Comparison of ENCODE assay signal across 18 cellular contexts in the genomic region with DNA sequence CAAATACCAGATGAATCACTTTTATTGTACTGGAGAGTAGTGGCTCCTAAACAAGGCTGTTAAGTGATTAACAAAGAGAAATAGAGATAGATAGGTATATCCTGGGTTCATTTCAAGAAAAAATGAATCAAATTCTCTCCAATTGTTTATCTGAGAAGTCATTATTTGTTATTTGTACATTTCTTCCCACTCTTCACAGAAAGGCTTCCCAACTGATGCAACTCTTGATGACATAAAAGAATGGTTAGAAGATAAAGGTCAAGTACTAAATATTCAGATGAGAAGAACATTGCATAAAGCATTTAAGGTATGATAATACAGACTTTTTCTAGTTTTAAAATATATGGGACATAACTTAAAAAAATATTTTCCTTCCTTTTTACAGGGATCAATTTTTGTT. TPM values are rescaled to one million over a fixed set of nuclear protein-coding genes. Genes with fewer than 3 reads are reported as not detected.
A peak's percentile ranks its signal among the peaks of the same experiment; 100 is the strongest.
DNase-seq lines count a peak whose midpoint lies in the region; ATAC-seq, FAIRE-seq and TF ChIP-seq lines count a peak whose summit lies in the region.
"Had no signal": no experiment of that assay in that cellular context is flagged by ENCODE, and none has a peak within 500 bp of the region (broad histone marks: within the 10 kb centered on the region; RNA-seq: fewer than 3 reads in every experiment).

No MANE protein-coding gene starts in this region.

- peaks cover 86% of the 10 kb centered on the region for H3K36me3 Mint-ChIP-seq in activated T-helper 17 cell treated with anti-CD3 and anti-CD28 coated beads, Interleukin-2, amount 50 U/mL, for 72 hours (ENCODE audit: low read depth)
- H3K36me3 Mint-ChIP-seq in activated CD4-positive, alpha-beta memory T cell treated with anti-CD3 and anti-CD28 coated beads for 36 hours: peaks cover 49% of the 10 kb centered on the region

- H3K27ac Mint-ChIP-seq in activated T-helper 17 cell treated with anti-CD3 and anti-CD28 coated beads, Interleukin-2, amount 50 U/mL, for 72 hours: peak overlapping the region; percentile 63
- no peak overlapping the region for H3K27ac Mint-ChIP-seq in activated CD4-positive, alpha-beta memory T cell treated with anti-CD3 and anti-CD28 coated beads for 36 hours

- H3K27me3 Mint-ChIP-seq in activated T-helper 17 cell treated with anti-CD3 and anti-CD28 coated beads, Interleukin-2, amount 50 U/mL, for 72 hours: no peaks in the 10 kb centered on the region
- H3K27me3 Mint-ChIP-seq in activated CD4-positive, alpha-beta memory T cell treated with anti-CD3 and anti-CD28 coated beads for 36 hours: no peaks in the 10 kb centered on the region

- BruUV-seq in HepG2 (replicated peaks; lab: Mats Ljungman, UMichigan): no TSS peak

- peaks cover 27% of the 10 kb centered on the region for H3K79me2 ChIP-seq in HepG2 (ENCODE audit: insufficient read depth, low read length)

- no peak overlapping the region for H3K9ac ChIP-seq in HepG2 (ENCODE audit: insufficient read depth, low read depth, low read length)
- H3K9ac ChIP-seq in subcutaneous abdominal adipose tissue (ENCODE audit: low read length in 5 of 5): no peak overlapping the region

- FAIRE-seq in HepG2 (lab: Jason Lieb, UNC): no peak

- H3K9me3 ChIP-seq in HepG2 (ENCODE audit: low read length) (no peaks in the 10 kb centered on the region), right lobe of liver (no peaks in the 10 kb centered on the region), subcutaneous abdominal adipose tissue (ENCODE audit: control insufficient read depth in 5 of 5, low read length in 5 of 5) (no peaks in the 10 kb centered on the region), Peyer's patch (no peaks in the 10 kb centered on the region)

- CTCF ChIA-PET in HepG2 (lab: Yijun Ruan, JAX; ENCODE audit: low intra/inter-chr PET ratio, low total read pairs): no interaction called here
- CTCF ChIA-PET in activated CD4-positive, alpha-beta memory T cell treated with anti-CD3 and anti-CD28 coated beads for 36 hours (lab: Charles Lee): interaction anchor here (0.9 kb wide), 1 partner anchor 18 kb away, joined by 4 read pairs; a partner anchor contains a TSS

- H3K4me3 Mint-ChIP-seq in activated T-helper 17 cell treated with anti-CD3 and anti-CD28 coated beads, Interleukin-2, amount 50 U/mL, for 72 hours: no peak overlapping the region
- no peak overlapping the region for H3K4me3 Mint-ChIP-seq in activated CD4-positive, alpha-beta memory T cell treated with anti-CD3 and anti-CD28 coated beads for 36 hours

- no peak for TF ChIP-seq CTCF in HepG2 (CRISPR knock-in tag; IDR thresholded peaks at IDR 0.05)
- no peak for TF ChIP-seq CTCF in right lobe of liver (IDR thresholded peaks at IDR 0.05)
- TF ChIP-seq CTCF in fibroblast of villous mesenchyme (IDR thresholded peaks at IDR 0.05; ENCODE audit: insufficient read depth, low read depth, low read length): no peak
- TF ChIP-seq CTCF in Peyer's patch (IDR thresholded peaks at IDR 0.05): no peak
- no peak for TF ChIP-seq CTCF in GM10266 (IDR thresholded peaks at IDR 0.05; ENCODE audit: control insufficient read depth, insufficient read depth, low read depth, missing control alignments)

- H3K9me3 Mint-ChIP-seq in activated T-helper 17 cell treated with anti-CD3 and anti-CD28 coated beads, Interleukin-2, amount 50 U/mL, for 72 hours: no peaks in the 10 kb centered on the region
- H3K9me3 Mint-ChIP-seq in activated CD4-positive, alpha-beta memory T cell treated with anti-CD3 and anti-CD28 coated beads for 36 hours: no peaks in the 10 kb centered on the region

- peaks cover 25 to 78% of the 10 kb centered on the region in 2 experiments for H3K36me3 ChIP-seq in HepG2 (replicated peaks in 1 of 2; ENCODE audit: control insufficient read depth in 1 of 2, insufficient read depth in 2 of 2, low read length in 2 of 2)
- H3K36me3 ChIP-seq in right lobe of liver: peaks cover 4 to 74% (median 27%) of the 10 kb centered on the region in 4 donors
- H3K36me3 ChIP-seq in subcutaneous abdominal adipose tissue (ENCODE audit: control insufficient read depth in 5 of 5, insufficient read depth in 5 of 5, low read length in 5 of 5): peaks cover 25 to 59% (median 40%) of the 10 kb centered on the region in 5 donors
- H3K36me3 ChIP-seq in Peyer's patch: peaks cover 0 to 76% (median 5%) of the 10 kb centered on the region in 3 donors

- H3K27ac ChIP-seq in HepG2 (ENCODE audit: extremely low read length, insufficient read depth, low read length) (no peak overlapping the region), right lobe of liver (no peak overlapping the region), subcutaneous abdominal adipose tissue (ENCODE audit: low read depth, low read length) (peak overlapping the region; percentile 88), Peyer's patch (no peak overlapping the region)
- H3K27ac ChIP-seq: C4-2B had no signal

- peaks cover 24% of the 10 kb centered on the region for H3K4me1 ChIP-seq in HepG2 (ENCODE audit: insufficient read depth, low read length)
- H3K4me1 ChIP-seq in right lobe of liver: no peaks in the 10 kb centered on the region
- peaks cover 0 to 44% (median 20%) of the 10 kb centered on the region in 5 donors for H3K4me1 ChIP-seq in subcutaneous abdominal adipose tissue (ENCODE audit: control insufficient read depth in 5 of 5, insufficient read depth in 5 of 5, low read length in 5 of 5)
- H3K4me1 ChIP-seq in Peyer's patch: no peaks in the 10 kb centered on the region

- H3K4me3 ChIP-seq in HepG2 (replicated peaks in 1 of 3; ENCODE audit: insufficient read depth in 1 of 3, low read depth in 2 of 3, low read length in 3 of 3) (no peak overlapping the region), right lobe of liver (no peak overlapping the region), fibroblast of villous mesenchyme (ENCODE audit: low read depth, low read length) (no peak overlapping the region), subcutaneous abdominal adipose tissue (ENCODE audit: low read depth in 1 of 5, low read length in 5 of 5) (no peak overlapping the region), Peyer's patch (no peak overlapping the region)

- no peaks in the 10 kb centered on the region for H3K4me1 Mint-ChIP-seq in activated T-helper 17 cell treated with anti-CD3 and anti-CD28 coated beads, Interleukin-2, amount 50 U/mL, for 72 hours
- peaks cover 12% of the 10 kb centered on the region for H3K4me1 Mint-ChIP-seq in activated CD4-positive, alpha-beta memory T cell treated with anti-CD3 and anti-CD28 coated beads for 36 hours (ENCODE audit: low read depth)

- intact Hi-C loops in HepG2 (cut with micrococcal nuclease; ENCODE audit: unreplicated experiment) (no loop called here), right lobe of liver (cut with DNase I) (no loop called here)
- intact Hi-C loops in activated CD4-positive, alpha-beta memory T cell treated with anti-CD3 and anti-CD28 coated beads for 36 hours (cut with micrococcal nuclease): no loop called here

- POLR2A ChIA-PET in HepG2 (lab: Yijun Ruan, JAX): no interaction called here
- POLR2A ChIA-PET in activated CD4-positive, alpha-beta memory T cell treated with anti-CD3 and anti-CD28 coated beads for 36 hours (lab: Charles Lee): no interaction called here

- in situ Hi-C loops in HepG2 (cut with HindIII; ENCODE audit: extremely low pct_ligation_motif_present, low pct_unique_long_range_greater_than_20kb): no loop called here

- TF ChIP-seq EP300 in HepG2 (IDR thresholded peaks at IDR 0.05; ENCODE audit: low read depth in 2 of 2, low read length in 2 of 2): no peak
- no peak for TF ChIP-seq EP300 in HepG2 (CRISPR knock-in tag; IDR thresholded peaks at IDR 0.05; ENCODE audit: borderline replicate concordance)

- H3K4me2 ChIP-seq in HepG2 (ENCODE audit: low read depth, low read length): no peak overlapping the region

- TF ChIP-seq POLR2A in HepG2 (IDR thresholded peaks at IDR 0.05; ENCODE audit: insufficient read depth in 1 of 2, low read depth in 2 of 2, low read length in 2 of 2): no peak
- no peak for TF ChIP-seq POLR2A in right lobe of liver (IDR thresholded peaks at IDR 0.05)
- no peak for TF ChIP-seq POLR2A in Peyer's patch (IDR thresholded peaks at IDR 0.05)

- ATAC-seq in HepG2 (no peak), right lobe of liver (no peak)
- ATAC-seq in activated T-helper 17 cell treated with anti-CD3 and anti-CD28 coated beads, Interleukin-2, amount 50 U/mL, for 72 hours (replicated peaks): no peak

- TF ChIP-seq RAD21 in HepG2 (CRISPR knock-in tag; IDR thresholded peaks at IDR 0.05): no peak

- peaks cover 4% of the 10 kb centered on the region; the same call in 1 of the 2 replicates for H4K20me1 ChIP-seq in HepG2 (ENCODE audit: insufficient read depth, low read length)

- no peaks in the 10 kb centered on the region for H3K27me3 ChIP-seq in HepG2 (ENCODE audit: control insufficient read depth in 1 of 2, insufficient read depth in 2 of 2, low read length in 2 of 2)
- H3K27me3 ChIP-seq in right lobe of liver: no peaks in the 10 kb centered on the region
- H3K27me3 ChIP-seq in subcutaneous abdominal adipose tissue (ENCODE audit: control insufficient read depth in 5 of 5, insufficient read depth in 4 of 5, low read length in 5 of 5): no peaks in the 10 kb centered on the region
- H3K27me3 ChIP-seq in Peyer's patch: no peaks in the 10 kb centered on the region

- no peak overlapping the region for H2AFZ ChIP-seq in HepG2 (ENCODE audit: low read length)

- DNase-seq in HepG2 (ENCODE audit: low spot score) (no peak), right lobe of liver (no peak), fibroblast of villous mesenchyme (ENCODE audit: low read depth) (peak; percentile 54), Peyer's patch (no peak), GM10266 (ENCODE audit: extremely low spot score) (no peak)
- no peak for DNase-seq in activated CD4-positive, alpha-beta memory T cell treated with anti-CD3 and anti-CD28 coated beads for 36 hours
- DNase-seq: DMS153, EL, H7, Kasumi-1, MM.1S, NCI-H1092 treated with DMSO at 0.1 percent for 48 hours, NCI-H1694 treated with DMSO at 0.1 percent for 48 hours, NCI-H748 treated with DMSO at 0.1 percent for 48 hours, OCI-M1 had no signal

RNA-seq across cellular contexts. Expression of a gene that starts 7.9 kb away (rescaled TPM):
- total RNA-seq in HepG2 (2016; rRNA removed; fragmentation: Illumina TruSeq; extraction: Trizol): 208 and 344 TPM in 2 replicates
- total RNA-seq in HepG2 (2016; cell fraction: cytosol; rRNA removed; fragmentation: Illumina TruSeq; extraction: Trizol; ENCODE audit: low read depth): 22.0 and 26.1 TPM in 2 replicates
- 224 and 344 TPM in 2 replicates for total RNA-seq in HepG2 (2016; cell fraction: insoluble cytoplasmic fraction; rRNA removed; fragmentation: Illumina TruSeq; extraction: Trizol)
- 39.4 and 51.5 TPM in 2 replicates for total RNA-seq in HepG2 (2016; cell fraction: membrane; rRNA removed; fragmentation: Illumina TruSeq; extraction: Trizol)
- 156 and 161 TPM in 2 replicates for total RNA-seq in HepG2 (2016; cell fraction: nucleus; rRNA removed; fragmentation: Illumina TruSeq; extraction: Trizol)
- 77.0 and 109 TPM in 2 replicates for polyA plus RNA-seq in HepG2 (2011; rRNA removed)
- 38.7 and 50.8 TPM in 2 replicates for polyA plus RNA-seq in HepG2 (2011; cell fraction: cytosol; rRNA removed)
- polyA plus RNA-seq in HepG2 (2011; cell fraction: nucleus; rRNA removed): 66.2 and 105 TPM in 2 replicates
- polyA plus RNA-seq in HepG2 (2012): 157 and 209 TPM in 2 replicates
- polyA plus RNA-seq in HepG2 (2016; cell fraction: cytosol; fragmentation: Illumina TruSeq; extraction: Trizol; ENCODE audit: low read depth): 19.2 and 19.3 TPM in 2 replicates
- 441 and 470 TPM in 2 replicates for polyA plus RNA-seq in HepG2 (2016; cell fraction: insoluble cytoplasmic fraction; fragmentation: Illumina TruSeq; extraction: Trizol; ENCODE audit: low read depth)
- 30.3 and 34.1 TPM in 2 replicates for polyA plus RNA-seq in HepG2 (2016; cell fraction: membrane; fragmentation: Illumina TruSeq; extraction: Trizol; ENCODE audit: low read depth)
- polyA plus RNA-seq in HepG2 (2016; cell fraction: nucleus; fragmentation: Illumina TruSeq; extraction: Trizol; ENCODE audit: insufficient read depth, low read depth): 324 and 340 TPM in 2 replicates
- 7.8 and 10.0 TPM in 2 replicates for polyA minus RNA-seq in HepG2 (2011; rRNA and poly(A)+ RNA removed; ENCODE audit: low replicate concordance)
- 30.6 and 40.2 TPM in 2 replicates for polyA minus RNA-seq in HepG2 (2011; cell fraction: cytosol; rRNA and poly(A)+ RNA removed)
- 102 and 107 TPM in 2 replicates for polyA minus RNA-seq in HepG2 (2011; cell fraction: nucleus; rRNA and poly(A)+ RNA removed)
- 10 to 100 TPM; 16.5 to 41.3 (median 33.2) TPM for total RNA-seq in right lobe of liver
- 100 to 1,000 TPM in 1 of 2 donors, 10 to 100 TPM in 1; 39.5 to 112 TPM for total RNA-seq in activated T-helper 17 cell treated with anti-CD3 and anti-CD28 coated beads, Interleukin-2, amount 50 U/mL, for 72 hours
- total RNA-seq in fibroblast of villous mesenchyme: 91.5 and 125 TPM in 2 replicates
- 10 to 100 TPM; 26.3 to 81.7 (median 33.3) TPM for total RNA-seq in Peyer's patch
- total RNA-seq in activated CD4-positive, alpha-beta memory T cell treated with anti-CD3 and anti-CD28 coated beads for 36 hours: 100 to 1,000 TPM; 112 to 120 TPM

RNA-seq across cellular contexts. Expression of a gene that starts 18.1 kb away (rescaled TPM):
- total RNA-seq in HepG2 (2016; rRNA removed; fragmentation: Illumina TruSeq; extraction: Trizol): 95.1 and 129 TPM in 2 replicates
- 58.3 and 79.4 TPM in 2 replicates for total RNA-seq in HepG2 (2016; cell fraction: cytosol; rRNA removed; fragmentation: Illumina TruSeq; extraction: Trizol; ENCODE audit: low read depth)
- total RNA-seq in HepG2 (2016; cell fraction: insoluble cytoplasmic fraction; rRNA removed; fragmentation: Illumina TruSeq; extraction: Trizol): 88.5 and 134 TPM in 2 replicates
- total RNA-seq in HepG2 (2016; cell fraction: membrane; rRNA removed; fragmentation: Illumina TruSeq; extraction: Trizol): 60.2 and 79.2 TPM in 2 replicates
- 42.4 and 44.9 TPM in 2 replicates for total RNA-seq in HepG2 (2016; cell fraction: nucleus; rRNA removed; fragmentation: Illumina TruSeq; extraction: Trizol)
- polyA plus RNA-seq in HepG2 (2011; rRNA removed): 39.4 and 50.7 TPM in 2 replicates
- 31.7 and 48.5 TPM in 2 replicates for polyA plus RNA-seq in HepG2 (2011; cell fraction: cytosol; rRNA removed)
- 10.9 and 13.8 TPM in 2 replicates for polyA plus RNA-seq in HepG2 (2011; cell fraction: nucleus; rRNA removed)
- 75.0 and 115 TPM in 2 replicates for polyA plus RNA-seq in HepG2 (2012)
- polyA plus RNA-seq in HepG2 (2016; cell fraction: cytosol; fragmentation: Illumina TruSeq; extraction: Trizol; ENCODE audit: low read depth): 75.1 and 103 TPM in 2 replicates
- 159 and 167 TPM in 2 replicates for polyA plus RNA-seq in HepG2 (2016; cell fraction: insoluble cytoplasmic fraction; fragmentation: Illumina TruSeq; extraction: Trizol; ENCODE audit: low read depth)
- polyA plus RNA-seq in HepG2 (2016; cell fraction: membrane; fragmentation: Illumina TruSeq; extraction: Trizol; ENCODE audit: low read depth): 67.4 and 91.3 TPM in 2 replicates
- polyA plus RNA-seq in HepG2 (2016; cell fraction: nucleus; fragmentation: Illumina TruSeq; extraction: Trizol; ENCODE audit: insufficient read depth, low read depth): 77.1 and 79.7 TPM in 2 replicates
- polyA minus RNA-seq in HepG2 (2011; rRNA and poly(A)+ RNA removed; ENCODE audit: low replicate concordance): 6.9 and 9.0 TPM in 2 replicates
- polyA minus RNA-seq in HepG2 (2011; cell fraction: cytosol; rRNA and poly(A)+ RNA removed): 17.9 and 19.6 TPM in 2 replicates
- 19.9 and 21.2 TPM in 2 replicates for polyA minus RNA-seq in HepG2 (2011; cell fraction: nucleus; rRNA and poly(A)+ RNA removed)
- total RNA-seq in right lobe of liver: 10 to 100 TPM; 18.4 to 26.7 (median 20.7) TPM
- total RNA-seq in activated T-helper 17 cell treated with anti-CD3 and anti-CD28 coated beads, Interleukin-2, amount 50 U/mL, for 72 hours: 10 to 100 TPM; 54.4 to 78.7 TPM
- 51.8 and 61.8 TPM in 2 replicates for total RNA-seq in fibroblast of villous mesenchyme
- 10 to 100 TPM; 19.4 to 35.5 (median 20.8) TPM for total RNA-seq in Peyer's patch
- 100 to 1,000 TPM; 109 to 110 TPM for total RNA-seq in activated CD4-positive, alpha-beta memory T cell treated with anti-CD3 and anti-CD28 coated beads for 36 hours

RNA-seq across cellular contexts. Expression of a gene that starts 20.7 kb away (rescaled TPM):
- 28.0 and 31.6 TPM in 2 replicates for total RNA-seq in HepG2 (2016; rRNA removed; fragmentation: Illumina TruSeq; extraction: Trizol)
- 9.8 and 9.9 TPM in 2 replicates for total RNA-seq in HepG2 (2016; cell fraction: cytosol; rRNA removed; fragmentation: Illumina TruSeq; extraction: Trizol; ENCODE audit: low read depth)
- 28.5 TPM in 2 replicates for total RNA-seq in HepG2 (2016; cell fraction: insoluble cytoplasmic fraction; rRNA removed; fragmentation: Illumina TruSeq; extraction: Trizol)
- 9.7 and 13.2 TPM in 2 replicates for total RNA-seq in HepG2 (2016; cell fraction: membrane; rRNA removed; fragmentation: Illumina TruSeq; extraction: Trizol)
- total RNA-seq in HepG2 (2016; cell fraction: nucleus; rRNA removed; fragmentation: Illumina TruSeq; extraction: Trizol): 87.9 TPM in 2 replicates
- 12.7 and 15.1 TPM in 2 replicates for polyA plus RNA-seq in HepG2 (2011; rRNA removed)
- polyA plus RNA-seq in HepG2 (2011; cell fraction: cytosol; rRNA removed): 5.8 and 8.8 TPM in 2 replicates
- 11.8 and 14.4 TPM in 2 replicates for polyA plus RNA-seq in HepG2 (2011; cell fraction: nucleus; rRNA removed)
- 15.7 and 21.2 TPM in 2 replicates for polyA plus RNA-seq in HepG2 (2012)
- polyA plus RNA-seq in HepG2 (2016; cell fraction: cytosol; fragmentation: Illumina TruSeq; extraction: Trizol; ENCODE audit: low read depth): 0.95 and 1.1 TPM in 2 replicates
- 23.3 and 26.2 TPM in 2 replicates for polyA plus RNA-seq in HepG2 (2016; cell fraction: insoluble cytoplasmic fraction; fragmentation: Illumina TruSeq; extraction: Trizol; ENCODE audit: low read depth)
- polyA plus RNA-seq in HepG2 (2016; cell fraction: membrane; fragmentation: Illumina TruSeq; extraction: Trizol; ENCODE audit: low read depth): 2.1 and 2.9 TPM in 2 replicates
- 42.6 and 46.5 TPM in 2 replicates for polyA plus RNA-seq in HepG2 (2016; cell fraction: nucleus; fragmentation: Illumina TruSeq; extraction: Trizol; ENCODE audit: insufficient read depth, low read depth)
- polyA minus RNA-seq in HepG2 (2011; rRNA and poly(A)+ RNA removed; ENCODE audit: low replicate concordance): 15.2 and 23.6 TPM in 2 replicates
- polyA minus RNA-seq in HepG2 (2011; cell fraction: cytosol; rRNA and poly(A)+ RNA removed): 30.8 and 37.0 TPM in 2 replicates
- polyA minus RNA-seq in HepG2 (2011; cell fraction: nucleus; rRNA and poly(A)+ RNA removed): 166 and 176 TPM in 2 replicates
- 10 to 100 TPM; 25.3 to 37.3 (median 29.9) TPM for total RNA-seq in right lobe of liver
- 10 to 100 TPM; 28.6 to 32.7 TPM for total RNA-seq in activated T-helper 17 cell treated with anti-CD3 and anti-CD28 coated beads, Interleukin-2, amount 50 U/mL, for 72 hours
- 34.1 and 56.1 TPM in 2 replicates for total RNA-seq in fibroblast of villous mesenchyme
- 10 to 100 TPM; 45.4 to 90.0 (median 72.4) TPM for total RNA-seq in Peyer's patch
- 10 to 100 TPM; 16.2 to 18.1 TPM for total RNA-seq in activated CD4-positive, alpha-beta memory T cell treated with anti-CD3 and anti-CD28 coated beads for 36 hours
